8 cellular contexts compared by ENCODE assay signal in genomic region chr11:68436985-68437926, GRCh38. TPM values are rescaled to one million over a fixed set of nuclear protein-coding genes. Genes with fewer than 3 reads are reported as not detected.
DNase-seq lines count a peak whose midpoint lies in the region; ATAC-seq and TF ChIP-seq lines count a peak whose summit lies in the region.

No MANE protein-coding gene starts in this region.

- H3K4me1 ChIP-seq in mesenchymal stem cell (ENCODE audit: control insufficient read depth, insufficient read depth, low read depth, low read length): peaks cover 60% of the 10 kb centered on the region

- peak overlapping the region; percentile 88 for H2BK15ac ChIP-seq in mesenchymal stem cell (ENCODE audit: low read depth, poor library complexity, severe bottlenecking)

- no peaks in the 10 kb centered on the region for H3K27me3 ChIP-seq in mesenchymal stem cell (ENCODE audit: control insufficient read depth in 1 of 2, insufficient read depth in 1 of 2, low read length in 2 of 2)

- H3K9ac ChIP-seq in mesenchymal stem cell (ENCODE audit: low read length): peak overlapping the region; percentile 80

- no peak overlapping the region for H2BK5ac ChIP-seq in mesenchymal stem cell (ENCODE audit: low read depth, low read length, poor library complexity, severe bottlenecking)

- H3K9me3 Mint-ChIP-seq in effector memory CD8-positive, alpha-beta T cell: no peaks in the 10 kb centered on the region

- no peak for ATAC-seq in GM18868 (IDR thresholded peaks at IDR 0.05; ENCODE audit: unreplicated experiment)
- no peak for ATAC-seq in effector memory CD8-positive, alpha-beta T cell (replicated peaks)

- no peak overlapping the region for H3K27ac Mint-ChIP-seq in effector memory CD8-positive, alpha-beta T cell

- H2AFZ ChIP-seq in mesenchymal stem cell (ENCODE audit: low read depth, low read length): peak overlapping the region; percentile 1

- no peaks in the 10 kb centered on the region for H3K27me3 Mint-ChIP-seq in effector memory CD8-positive, alpha-beta T cell

- H3K18ac ChIP-seq in mesenchymal stem cell (ENCODE audit: low read depth in 1 of 2, low read length in 2 of 2): peak overlapping the region; percentile 85 to 94

- no peak overlapping the region for H3K23ac ChIP-seq in mesenchymal stem cell (ENCODE audit: low read length in 2 of 2)

- WGBS in mesenchymal stem cell: 67% methylated on average over 34 of the region's 34 CpGs

- H2BK120ac ChIP-seq in mesenchymal stem cell (ENCODE audit: low read depth, low read length): peak overlapping the region; percentile 45

- H3K27ac ChIP-seq in coronary artery: peak overlapping the region; percentile 26 to 67
- peak overlapping the region; percentile 1 for H3K27ac ChIP-seq in mesenchymal stem cell (ENCODE audit: low read length, poor library complexity, severe bottlenecking)

- H3K4me3 ChIP-seq in coronary artery: no peak overlapping the region
- peak overlapping the region; percentile 4 to 9 for H3K4me3 ChIP-seq in mesenchymal stem cell (ENCODE audit: insufficient read depth in 1 of 2, low read depth in 1 of 2, low read length in 2 of 2)

- peak overlapping the region; percentile 96 for H4K8ac ChIP-seq in mesenchymal stem cell (ENCODE audit: low read length)

- H3K9me3 ChIP-seq in mesenchymal stem cell (ENCODE audit: control insufficient read depth, low read length): no peaks in the 10 kb centered on the region

- H2AK5ac ChIP-seq in mesenchymal stem cell (ENCODE audit: low read length, severe bottlenecking): peak overlapping the region; percentile 97

- H2BK12ac ChIP-seq in mesenchymal stem cell (ENCODE audit: low read length in 2 of 2): peak overlapping the region; percentile 14 to 99

- peaks cover 0 to 4% of the 10 kb centered on the region in 2 donors for H3K4me1 Mint-ChIP-seq in effector memory CD8-positive, alpha-beta T cell (ENCODE audit: low read depth in 2 of 2)

- H3K36me3 ChIP-seq in mesenchymal stem cell (ENCODE audit: control insufficient read depth in 1 of 2, insufficient read depth in 2 of 2, low read depth in 1 of 2, low read length in 2 of 2): peaks cover 10 to 58% of the 10 kb centered on the region in 2 experiments

- no peak for TF ChIP-seq CTCF in coronary artery (IDR thresholded peaks at IDR 0.05)

- peaks cover 5% of the 10 kb centered on the region for H3K79me1 ChIP-seq in mesenchymal stem cell (replicated peaks; ENCODE audit: low read length, poor library complexity, severe bottlenecking)

- DNase-seq in AML-193 (lab: John Stamatoyannopoulos, UW) (peak; percentile 20 to 21), MV-4-11 (lab: John Stamatoyannopoulos, UW) (peak; percentile 57), coronary artery (ENCODE audit: low spot score) (no peak), mesenchymal stem cell (peak; percentile 89), NK-92 (lab: John Stamatoyannopoulos, UW; ENCODE audit: unreplicated experiment) (no peak)
- no peak for DNase-seq in activated T-cell treated with anti-CD3 and anti-CD28 coated beads, Interleukin-2, amount 50 U/mL, for 48 hours
- DNase-seq in effector memory CD8-positive, alpha-beta T cell: no peak

- no peak overlapping the region for H3K4me3 Mint-ChIP-seq in effector memory CD8-positive, alpha-beta T cell

- no peaks in the 10 kb centered on the region for H3K36me3 Mint-ChIP-seq in effector memory CD8-positive, alpha-beta T cell (ENCODE audit: insufficient read depth)

- peak overlapping the region in 1 of 2 experiments; percentile 84 for H3K14ac ChIP-seq in mesenchymal stem cell (ENCODE audit: low read length in 2 of 2)

- H3K4ac ChIP-seq in mesenchymal stem cell (ENCODE audit: low read depth in 1 of 2, low read length in 2 of 2): peak overlapping the region; percentile 80 to 85

- H3K4me2 ChIP-seq in mesenchymal stem cell (ENCODE audit: low read length, poor library complexity, severe bottlenecking): no peak overlapping the region

- peak overlapping the region; percentile 95 for H4K91ac ChIP-seq in mesenchymal stem cell (ENCODE audit: low read length)

RNA-seq across cellular contexts. Expression of gene PPP6R3, which starts 23.3 kb away (rescaled TPM):
- polyA plus RNA-seq in mesenchymal stem cell (2013, experiment 1 of 2): 39.3 TPM
- polyA plus RNA-seq in mesenchymal stem cell (2013, experiment 2 of 2): 39.5 TPM

Comparison
In these comparisons a context has a peak if more than half of its experiments do, and no peak if none do; other contexts are left out.
1. DNase-seq: peak in AML-193 (2 of 2), MV-4-11 (single experiment) and mesenchymal stem cell (single experiment); none in coronary artery (single experiment), NK-92 (single experiment), activated T-cell treated with anti-CD3 and anti-CD28 coated beads, Interleukin-2, amount 50 U/mL, for 48 hours (0 of 2) and effector memory CD8-positive, alpha-beta T cell (0 of 3).